17 cellular contexts compared by ENCODE assay signal in the genomic region with DNA sequence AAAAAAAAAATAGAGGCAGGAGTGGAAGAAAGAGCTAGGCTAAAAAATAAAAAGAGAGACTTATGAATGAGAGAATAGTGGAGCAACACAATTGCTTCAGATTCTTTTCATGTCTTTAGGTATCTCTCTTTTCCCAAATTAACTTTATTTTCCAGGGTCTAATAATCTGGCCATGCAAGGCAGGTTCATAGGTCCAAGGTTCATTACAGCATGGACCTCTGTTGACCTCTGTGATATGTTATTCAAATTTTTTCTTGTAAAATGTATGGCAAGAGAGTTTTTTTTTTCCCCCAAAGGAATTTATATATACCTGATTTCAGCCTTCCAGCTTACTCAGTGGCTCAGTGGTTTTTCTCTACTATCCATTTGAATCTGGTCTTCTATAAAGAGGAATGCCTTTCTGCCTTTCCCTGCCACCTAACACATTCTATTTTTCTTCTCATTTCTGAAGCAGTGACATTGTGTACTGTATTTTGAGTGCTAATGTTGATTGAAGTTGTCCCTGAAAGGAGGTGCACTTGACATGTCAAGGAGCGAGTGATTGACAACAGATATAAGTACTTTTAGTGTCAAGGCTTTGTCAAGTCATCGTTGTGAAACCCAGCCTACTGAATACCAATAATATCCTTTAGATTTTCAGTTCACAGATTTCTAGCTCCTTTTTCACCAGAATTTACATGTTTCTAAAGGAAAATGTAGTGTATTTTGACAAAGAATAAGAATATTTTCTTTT.
DNase-seq lines count a peak whose midpoint lies in the region; ATAC-seq lines count a peak whose summit lies in the region.
"Had no signal": no experiment of that assay in that cellular context is flagged by ENCODE, and none has a peak within 500 bp of the region (broad histone marks: within the 10 kb centered on the region; RNA-seq: fewer than 3 reads in every experiment).

No MANE protein-coding gene starts in this region.

- H3K27me3 ChIP-seq in Karpas-422 (ENCODE audit: low read length): no peaks in the 10 kb centered on the region
- H3K27me3 ChIP-seq: BLaER1 had no signal

- no peaks in the 10 kb centered on the region for H4K20me1 ChIP-seq in Karpas-422 (ENCODE audit: insufficient read depth, low read depth, low read length)
- H4K20me1 ChIP-seq: BLaER1 had no signal

- H3K36me3 ChIP-seq in Karpas-422 (ENCODE audit: insufficient read depth, low read length): peaks cover 10% of the 10 kb centered on the region

- H3K27ac ChIP-seq in Karpas-422 (ENCODE audit: low read length): peak overlapping the region; percentile 80
- H3K27ac ChIP-seq: 22Rv1, BLaER1, HL-60 had no signal

- peaks cover 36% of the 10 kb centered on the region for H3K4me1 ChIP-seq in Karpas-422 (ENCODE audit: low read length)
- H3K4me1 ChIP-seq: Caco-2 had no signal

- H3K9ac ChIP-seq in Karpas-422 (ENCODE audit: low read length): no peak overlapping the region
- H3K9ac ChIP-seq: BLaER1 had no signal

- H2AFZ ChIP-seq in Karpas-422 (ENCODE audit: low read length): no peak overlapping the region

- peak; percentile 40 for DNase-seq in DMS53 (lab: John Stamatoyannopoulos, UW)
- no peak for DNase-seq in DMS53 treated with DMSO at 0.1 percent for 48 hours (lab: John Stamatoyannopoulos, UW; ENCODE audit: unreplicated experiment)
- DNase-seq in Karpas-422: no peak
- DNase-seq in left colon: no peak
- DNase-seq in putamen (ENCODE audit: low spot score): peak; percentile 3
- DNase-seq in DMS153 (lab: John Stamatoyannopoulos, UW): no peak
- DNase-seq in kidney glomerular epithelial cell (lab: John Stamatoyannopoulos, UW): no peak
- DNase-seq: AML-193; Caco-2; CD8-positive, alpha-beta memory T cell; DMS79; HCEC 1CT had no signal

- no peak overlapping the region for H3K4me3 ChIP-seq in Karpas-422 (ENCODE audit: low read length)
- H3K4me3 ChIP-seq: BLaER1, GM12878 had no signal

- H3K4me2 ChIP-seq in Karpas-422 (ENCODE audit: low read depth, low read length, poor library complexity, severe bottlenecking): no peak overlapping the region
- H3K4me2 ChIP-seq: BLaER1 had no signal

- H3K79me2 ChIP-seq in Karpas-422 (ENCODE audit: low read length): no peaks in the 10 kb centered on the region

- H3K9me3 ChIP-seq in Karpas-422 (ENCODE audit: low read length): no peaks in the 10 kb centered on the region
- H3K9me3 ChIP-seq: Caco-2 had no signal

- no peaks in the 10 kb centered on the region for H3K9me2 ChIP-seq in Karpas-422 (replicated peaks; ENCODE audit: insufficient read depth, low read length)

- ATAC-seq in left colon (peak; percentile 55), GM18867 (IDR thresholded peaks at IDR 0.05; ENCODE audit: unreplicated experiment) (no peak)
- ATAC-seq: GM12878 had no signal

- intact Hi-C loops in left colon (cut with DNase I, micrococcal nuclease): no loop called here

Comparison
In these comparisons a context has a peak if more than half of its experiments do, and no peak if none do; other contexts are left out.
1. DNase-seq: peak in DMS53 (single experiment) and putamen (single experiment); none in DMS53 treated with DMSO at 0.1 percent for 48 hours (single experiment), Karpas-422 (single experiment), left colon (0 of 2), DMS153 (single experiment) and kidney glomerular epithelial cell (single experiment).